ENCODE assay signal across 8 cellular contexts in the genomic region with DNA sequence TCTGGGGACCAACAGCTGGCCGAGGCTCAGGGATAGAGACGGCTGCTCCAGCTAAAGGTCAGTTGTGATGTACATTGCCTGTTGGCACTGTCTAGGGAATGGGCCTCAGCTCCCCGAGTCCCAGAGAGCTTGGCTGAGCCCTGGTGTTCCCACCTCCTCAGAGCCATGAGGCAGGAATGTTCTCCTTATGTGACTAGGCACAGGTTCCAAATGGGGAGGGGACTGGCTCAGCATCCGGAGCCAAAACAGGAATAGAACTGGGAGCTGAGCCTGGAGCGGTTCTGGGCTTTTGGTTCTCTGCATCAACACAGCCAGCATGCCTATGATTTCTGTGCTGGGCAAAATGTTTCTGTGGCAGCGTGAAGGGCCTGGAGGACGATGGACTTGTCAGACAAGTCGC. TPM values are rescaled to one million over a fixed set of nuclear protein-coding genes. Genes with fewer than 3 reads are reported as not detected.
DNase-seq lines count a peak whose midpoint lies in the region; ATAC-seq and TF ChIP-seq lines count a peak whose summit lies in the region.

A gene with protein sequence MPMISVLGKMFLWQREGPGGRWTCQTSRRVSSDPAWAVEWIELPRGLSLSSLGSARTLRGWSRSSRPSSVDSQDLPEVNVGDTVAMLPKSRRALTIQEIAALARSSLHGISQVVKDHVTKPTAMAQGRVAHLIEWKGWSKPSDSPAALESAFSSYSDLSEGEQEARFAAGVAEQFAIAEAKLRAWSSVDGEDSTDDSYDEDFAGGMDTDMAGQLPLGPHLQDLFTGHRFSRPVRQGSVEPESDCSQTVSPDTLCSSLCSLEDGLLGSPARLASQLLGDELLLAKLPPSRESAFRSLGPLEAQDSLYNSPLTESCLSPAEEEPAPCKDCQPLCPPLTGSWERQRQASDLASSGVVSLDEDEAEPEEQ (plus strand): TSS at position 286 of the 400 bp plus-strand sequence. CDS start 31 bp downstream, at position 317.

- ATAC-seq in activated CD8-positive, alpha-beta T cell treated with anti-CD3 and anti-CD28 coated beads for 36 hours = no peak
- ATAC-seq in GM18858 (IDR thresholded peaks at IDR 0.05; ENCODE audit: unreplicated experiment) (no peak), HG02642 (IDR thresholded peaks at IDR 0.05; ENCODE audit: poor library complexity, unreplicated experiment) (no peak)

- TF ChIP-seq CTCF in activated CD8-positive, alpha-beta T cell treated with anti-CD3 and anti-CD28 coated beads for 36 hours (IDR thresholded peaks at IDR 0.05) = no peak

- peak within 1 kb of the TSS; percentile 83 for H3K27ac Mint-ChIP-seq in activated CD8-positive, alpha-beta T cell treated with anti-CD3 and anti-CD28 coated beads for 36 hours

- peaks cover 27% of the 10 kb centered on the region for H3K36me3 Mint-ChIP-seq in activated CD8-positive, alpha-beta T cell treated with anti-CD3 and anti-CD28 coated beads for 36 hours (ENCODE audit: low read depth)

- H3K4me1 Mint-ChIP-seq in activated CD8-positive, alpha-beta T cell treated with anti-CD3 and anti-CD28 coated beads for 36 hours (ENCODE audit: low read depth) = peaks cover 52% of the 10 kb centered on the region

- DNase-seq in H4 (ENCODE audit: low spot score) = no peak
- no peak for DNase-seq in activated CD8-positive, alpha-beta T cell treated with anti-CD3 and anti-CD28 coated beads for 36 hours
- DNase-seq in glomerular endothelial cell (ENCODE audit: extremely low read depth, low read depth, low spot score) = no peak
- DNase-seq in occipital lobe (lab: John Stamatoyannopoulos, UW) = peak; percentile 72
- no peak for DNase-seq in activated CD4-positive, CD25-positive, alpha-beta regulatory T cell treated with anti-CD3 and anti-CD28 coated beads, Interleukin-2, amount 50 U/mL, for 72 hours
- no peak for DNase-seq in NCI-H82 treated with DMSO at 0.1 percent for 48 hours (lab: John Stamatoyannopoulos, UW; ENCODE audit: unreplicated experiment)

- peak within 1 kb of the TSS; percentile 82 for H3K4me3 Mint-ChIP-seq in activated CD8-positive, alpha-beta T cell treated with anti-CD3 and anti-CD28 coated beads for 36 hours

- no peaks in the 10 kb centered on the region for H3K27me3 Mint-ChIP-seq in activated CD8-positive, alpha-beta T cell treated with anti-CD3 and anti-CD28 coated beads for 36 hours

- H3K9me3 Mint-ChIP-seq in activated CD8-positive, alpha-beta T cell treated with anti-CD3 and anti-CD28 coated beads for 36 hours = no peaks in the 10 kb centered on the region

- intact Hi-C loops in activated CD8-positive, alpha-beta T cell treated with anti-CD3 and anti-CD28 coated beads for 36 hours (cut with micrococcal nuclease) = no loop called here

- POLR2A ChIA-PET in activated CD8-positive, alpha-beta T cell treated with anti-CD3 and anti-CD28 coated beads for 36 hours (lab: Charles Lee) = interaction anchor here (0.6 to 3.8 kb wide), 9 partner anchors 9 to 77 kb away, joined by 3 to 22 read pairs (median 5); a partner anchor contains a TSS

- CTCF ChIA-PET in activated CD8-positive, alpha-beta T cell treated with anti-CD3 and anti-CD28 coated beads for 36 hours (lab: Charles Lee) = interaction anchor here (2.8 kb wide), 1 partner anchor 17 kb away, joined by 25 read pairs; no protein-coding TSS in a partner anchor

RNA-seq across cellular contexts. Expression of the gene that starts here (rescaled TPM):
- total RNA-seq in H4 (2014; rRNA removed; shearing (Covaris generic)) = 18.4 and 22.2 TPM in 2 replicates
- total RNA-seq in activated CD8-positive, alpha-beta T cell treated with anti-CD3 and anti-CD28 coated beads for 36 hours = 1 to 10 TPM; 4.0 to 5.5 TPM
- total RNA-seq in glomerular endothelial cell = 30.9 and 36.8 TPM in 2 replicates
- total RNA-seq in occipital lobe = 61.6 TPM
